ENCODE assay signal across 15 cellular contexts in genomic region chr14:92719421-92719820, GRCh38. TPM values are rescaled to one million over a fixed set of nuclear protein-coding genes. Genes with fewer than 3 reads are reported as not detected.
DNase-seq lines count a peak whose midpoint lies in the region; ATAC-seq and TF ChIP-seq lines count a peak whose summit lies in the region.
"Had no signal": no experiment of that assay in that cellular context is flagged by ENCODE, and none has a peak within 500 bp of the region (broad histone marks: within the 10 kb centered on the region; RNA-seq: fewer than 3 reads in every experiment).

No MANE protein-coding gene starts in this region.

- H3K4me3 Mint-ChIP-seq in activated CD8-positive, alpha-beta memory T cell treated with anti-CD3 and anti-CD28 coated beads, Interleukin-2, amount 10 ng/mL, durations not matched to agents 7 days and 5 days, result no peak overlapping the region
- H3K4me3 Mint-ChIP-seq: activated CD4-positive, alpha-beta T cell treated with anti-CD3 and anti-CD28 coated beads for 36 hours; T-helper 1 cell treated with Interleukin-12 subunit alpha and Interleukin-12 subunit beta and Interleukin-4 antibody, amounts not matched to agents 30 μg/mL and 1 μg/mL, for 36 hours had no signal

- H3K27ac Mint-ChIP-seq in activated CD8-positive, alpha-beta memory T cell treated with anti-CD3 and anti-CD28 coated beads, Interleukin-2, amount 10 ng/mL, durations not matched to agents 7 days and 5 days, result peak overlapping the region; percentile 52
- H3K27ac Mint-ChIP-seq: activated CD4-positive, alpha-beta T cell treated with anti-CD3 and anti-CD28 coated beads for 36 hours; T-helper 1 cell treated with Interleukin-12 subunit alpha and Interleukin-12 subunit beta and Interleukin-4 antibody, amounts not matched to agents 30 μg/mL and 1 μg/mL, for 36 hours had no signal

- H3K9me3 Mint-ChIP-seq in activated CD8-positive, alpha-beta memory T cell treated with anti-CD3 and anti-CD28 coated beads, Interleukin-2, amount 10 ng/mL, durations not matched to agents 7 days and 5 days (ENCODE audit: low read depth), result no peaks in the 10 kb centered on the region
- H3K9me3 Mint-ChIP-seq: T-helper 1 cell treated with Interleukin-12 subunit alpha and Interleukin-12 subunit beta and Interleukin-4 antibody, amounts not matched to agents 30 μg/mL and 1 μg/mL, for 36 hours had no signal

- CTCF ChIA-PET in activated CD8-positive, alpha-beta memory T cell treated with anti-CD3 and anti-CD28 coated beads, Interleukin-2, amount 10 ng/mL, durations not matched to agents 7 days and 5 days (lab: Charles Lee), result no interaction called here

- DNase-seq in activated CD8-positive, alpha-beta memory T cell treated with anti-CD3 and anti-CD28 coated beads, Interleukin-2, amount 10 ng/mL, durations not matched to agents 7 days and 5 days, result no peak
- DNase-seq in activated CD8-positive, alpha-beta memory T cell treated with anti-CD3 and anti-CD28 coated beads, Interleukin-2, amount 50 U/mL, for 4 hours, result no peak
- DNase-seq in foreskin fibroblast (peak; percentile 26 to 53), prostate gland (ENCODE audit: low spot score) (no peak), COR-L47 (lab: John Stamatoyannopoulos, UW) (no peak), DMS79 treated with DMSO at 0.1 percent for 48 hours (lab: John Stamatoyannopoulos, UW) (no peak), lower leg skin (ENCODE audit: low spot score in 2 of 2) (no peak)
- DNase-seq: activated CD4-positive, alpha-beta T cell treated with anti-CD3 and anti-CD28 coated beads for 36 hours; activated T-cell treated with anti-CD3 and anti-CD28 coated beads, Interleukin-2, amount 50 U/mL, for 1 hour; mammary epithelial cell; MV-4-11 had no signal

- peak overlapping the region; percentile 59 to 61 for H3K27ac ChIP-seq in prostate gland
- H3K27ac ChIP-seq: neutrophil had no signal

- WGBS in prostate gland, result 20% methylated on average over 2 of the region's 2 CpGs
- 61 to 87% methylated on average over 2 of the region's 2 CpGs for WGBS in lower leg skin, 2 donors

- ATAC-seq in activated CD8-positive, alpha-beta memory T cell treated with anti-CD3 and anti-CD28 coated beads, Interleukin-2, amount 10 ng/mL, durations not matched to agents 7 days and 5 days, result no peak
- ATAC-seq in GM21390 (IDR thresholded peaks at IDR 0.05; ENCODE audit: unreplicated experiment), result no peak
- ATAC-seq: activated CD4-positive, alpha-beta T cell treated with anti-CD3 and anti-CD28 coated beads for 36 hours had no signal

- TF ChIP-seq CTCF in foreskin fibroblast (IDR thresholded peaks at IDR 0.05; ENCODE audit: low read depth, low read length) (no peak), prostate gland (IDR thresholded peaks at IDR 0.05) (no peak), lower leg skin (IDR thresholded peaks at IDR 0.05) (no peak)

- intact Hi-C loops in prostate gland (cut with DNase I) (no loop called here), lower leg skin (cut with DNase I; ENCODE audit: low total_unique reads) (loop anchor here (10.0 kb wide), 1 partner anchor 65 kb away; no protein-coding TSS in a partner anchor)

- H3K4me1 ChIP-seq in prostate gland (replicated peaks), result no peaks in the 10 kb centered on the region

- H3K27me3 ChIP-seq in prostate gland (replicated peaks; ENCODE audit: insufficient read depth), result no peaks in the 10 kb centered on the region
- H3K27me3 ChIP-seq: testis had no signal

- H3K36me3 Mint-ChIP-seq in activated CD8-positive, alpha-beta memory T cell treated with anti-CD3 and anti-CD28 coated beads, Interleukin-2, amount 10 ng/mL, durations not matched to agents 7 days and 5 days, result no peaks in the 10 kb centered on the region

- peaks cover 27% of the 10 kb centered on the region for H3K27me3 Mint-ChIP-seq in activated CD8-positive, alpha-beta memory T cell treated with anti-CD3 and anti-CD28 coated beads, Interleukin-2, amount 10 ng/mL, durations not matched to agents 7 days and 5 days
- H3K27me3 Mint-ChIP-seq: activated CD4-positive, alpha-beta T cell treated with anti-CD3 and anti-CD28 coated beads for 36 hours had no signal

- TF ChIP-seq POLR2A in prostate gland (IDR thresholded peaks at IDR 0.05), result no peak
- no peak for TF ChIP-seq POLR2A in lower leg skin (IDR thresholded peaks at IDR 0.05)

- no peaks in the 10 kb centered on the region for H3K36me3 ChIP-seq in prostate gland
- H3K36me3 ChIP-seq: neutrophil had no signal

- H3K4me3 ChIP-seq in foreskin fibroblast (ENCODE audit: low read depth in 1 of 2, low read length in 2 of 2) (no peak overlapping the region), prostate gland (no peak overlapping the region), lower leg skin (ENCODE audit: low read depth, poor library complexity, severe bottlenecking) (no peak overlapping the region)
- H3K4me3 ChIP-seq: testis had no signal

- H3K9me3 ChIP-seq in prostate gland, result no peaks in the 10 kb centered on the region
- H3K9me3 ChIP-seq: neutrophil, testis had no signal

- peaks cover 12% of the 10 kb centered on the region for H3K4me1 Mint-ChIP-seq in activated CD8-positive, alpha-beta memory T cell treated with anti-CD3 and anti-CD28 coated beads, Interleukin-2, amount 10 ng/mL, durations not matched to agents 7 days and 5 days

RNA-seq across cellular contexts. Expression of gene LGMN, which starts 29.0 kb away (rescaled TPM):
- 1 to 10 TPM in 1 of 2 experiments, under 1 TPM in 1; 0.63 to 1.2 TPM for total RNA-seq in activated CD8-positive, alpha-beta memory T cell treated with anti-CD3 and anti-CD28 coated beads, Interleukin-2, amount 10 ng/mL, durations not matched to agents 7 days and 5 days
- 100 to 1,000 TPM in 1 of 2 donors, 10 to 100 TPM in 1; 88.3 to 155 TPM for total RNA-seq in prostate gland
- 10 to 100 TPM; 36.5 to 48.0 (median 41.3) TPM for total RNA-seq in lower leg skin

Comparison
In these comparisons a context has a peak if more than half of its experiments do, and no peak if none do; other contexts are left out.
1. DNase-seq: peak in foreskin fibroblast (2 of 2); none in activated CD8-positive, alpha-beta memory T cell treated with anti-CD3 and anti-CD28 coated beads, Interleukin-2, amount 10 ng/mL, durations not matched to agents 7 days and 5 days (single experiment), activated CD8-positive, alpha-beta memory T cell treated with anti-CD3 and anti-CD28 coated beads, Interleukin-2, amount 50 U/mL, for 4 hours (single experiment), prostate gland (single experiment), COR-L47 (single experiment), DMS79 treated with DMSO at 0.1 percent for 48 hours (single experiment) and lower leg skin (0 of 2).
2. RNA of gene LGMN, which starts 29.0 kb away (total RNA-seq): 88.3 to 155 TPM in prostate gland and 36.5 to 48.0 TPM in lower leg skin; 0.63 to 1.2 TPM in activated CD8-positive, alpha-beta memory T cell treated with anti-CD3 and anti-CD28 coated beads, Interleukin-2, amount 10 ng/mL, durations not matched to agents 7 days and 5 days; every median in the first group is over 10 times any median in the second.